ENCODE assay signal across 14 cellular contexts in the genomic region with DNA sequence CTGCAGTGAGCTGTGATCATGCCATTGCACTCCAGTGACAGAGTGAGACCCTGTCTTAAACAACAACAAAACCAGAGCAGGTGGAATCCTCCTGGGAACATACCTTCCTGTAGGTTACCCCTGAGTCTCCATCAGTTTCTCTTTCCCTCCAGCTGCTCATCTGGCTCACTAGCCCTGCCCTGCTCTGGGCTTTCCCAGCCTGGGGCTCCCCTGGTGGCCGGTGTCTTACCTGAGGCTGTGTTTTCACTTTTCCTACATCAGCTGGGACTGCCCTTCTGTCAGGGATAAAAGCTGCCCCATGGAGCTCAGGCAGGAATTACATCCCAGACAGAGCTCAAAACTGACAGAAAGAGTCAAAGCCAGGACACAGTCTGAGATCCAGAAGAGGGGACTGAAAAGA. TPM values are rescaled to one million over a fixed set of nuclear protein-coding genes. Genes with fewer than 3 reads are reported as not detected.
A peak's percentile ranks its signal among the peaks of the same experiment; 100 is the strongest.
DNase-seq lines count a peak whose midpoint lies in the region; ATAC-seq, FAIRE-seq and TF ChIP-seq lines count a peak whose summit lies in the region.
"Not testable (repeated sequence)": the region's sequence is repeated elsewhere in the genome, so short reads cannot be mapped to it uniquely, and the experiment has no call there.
"Had no signal": no experiment of that assay in that cellular context is flagged by ENCODE, and none has a peak within 500 bp of the region (broad histone marks: within the 10 kb centered on the region; RNA-seq: fewer than 3 reads in every experiment).

Gene IFNL2, plus strand, starts transcription at position 312 of the 400 bp plus-strand sequence. CDS start 173 bp downstream, outside the sequence.

- H3K9ac ChIP-seq in HCT116 (ENCODE audit: low read length); K562 (ENCODE audit: insufficient read depth in 1 of 2, low read depth in 2 of 2, low read length in 2 of 2): not testable (repeated sequence)

- TF ChIP-seq CTCF in Caco-2 (IDR thresholded peaks at IDR 0.05; ENCODE audit: insufficient read depth in 1 of 2, low read depth in 1 of 2, low read length in 1 of 2, severe bottlenecking in 1 of 2, unreplicated experiment in 1 of 2); HCT116 (IDR thresholded peaks at IDR 0.05 in 2 of 3, conservative IDR thresholded peaks at IDR 0.05 in 1 of 3; ENCODE audit: borderline replicate concordance in 1 of 3, insufficient read depth in 1 of 3, low read depth in 2 of 3, low read length in 2 of 3); K562 (IDR thresholded peaks at IDR 0.05 in 2 of 3, conservative IDR thresholded peaks at IDR 0.05 in 1 of 3; ENCODE audit: insufficient read depth in 2 of 3, low read depth in 1 of 3, low read length in 3 of 3); foreskin keratinocyte (conservative IDR thresholded peaks at IDR 0.05); mucosa of descending colon (IDR thresholded peaks at IDR 0.05): not testable (repeated sequence)

- H3K27me3 Mint-ChIP-seq in Caco-2 (ENCODE audit: insufficient read depth, unreplicated experiment) = not testable (repeated sequence)
- peaks cover 53% of the 10 kb centered on the region for H3K27me3 Mint-ChIP-seq in stimulated activated naive CD8-positive, alpha-beta T cell treated with anti-CD3 and anti-CD28 coated beads, Interleukin-15, amount 100 ng/mL, for 72 hours

- BruUV-seq in Caco-2 (replicated peaks; lab: Mats Ljungman, UMichigan); HCT116 (replicated peaks; lab: Mats Ljungman, UMichigan); K562 (replicated peaks; lab: Mats Ljungman, UMichigan): not testable (repeated sequence)

- not testable (repeated sequence) for TF ChIP-seq EP300 in K562 (IDR thresholded peaks at IDR 0.05; ENCODE audit: low read length)

- not testable (repeated sequence) for H2AFZ ChIP-seq in HCT116 (ENCODE audit: low read depth, low read length, poor library complexity, severe bottlenecking); K562 (ENCODE audit: low read depth, low read length)

- not testable (repeated sequence) for H3K4me2 ChIP-seq in HCT116 (ENCODE audit: low read length); K562 (ENCODE audit: insufficient read depth, low read length)

- not testable (repeated sequence) for H3K9me2 ChIP-seq in HCT116 (ENCODE audit: insufficient read depth)

- not testable (repeated sequence) for H3K4me3 ChIP-seq in Caco-2 (ENCODE audit: low read depth, low read length); HCT116 (replicated peaks in 1 of 2; ENCODE audit: low read depth in 1 of 2, low read length in 2 of 2); K562; mucosa of descending colon

- H3K27ac ChIP-seq in HCT116 (ENCODE audit: low read depth, low read length); K562 (ENCODE audit: extremely low read depth, low read depth, low read length); foreskin keratinocyte: not testable (repeated sequence)

- H4K20me1 ChIP-seq in HCT116 (ENCODE audit: insufficient read depth); K562 (replicated peaks; ENCODE audit: control insufficient read depth, insufficient read depth, low read length): not testable (repeated sequence)

- TF ChIP-seq POLR2A in HCT116 (IDR thresholded peaks at IDR 0.05; ENCODE audit: borderline replicate concordance, extremely low read depth, insufficient read depth, insufficient read length); K562 (conservative IDR thresholded peaks at IDR 0.05): not testable (repeated sequence)

- not testable (repeated sequence) for H3K9me3 Mint-ChIP-seq in Caco-2 (ENCODE audit: unreplicated experiment); stimulated activated naive CD8-positive, alpha-beta T cell treated with anti-CD3 and anti-CD28 coated beads, Interleukin-15, amount 100 ng/mL, for 72 hours

- intact Hi-C loops in Caco-2 (cut with micrococcal nuclease; ENCODE audit: unreplicated experiment); HCT116 (cut with micrococcal nuclease); K562 (cut with micrococcal nuclease); mucosa of descending colon (cut with DNase I, micrococcal nuclease): not testable (repeated sequence)

- not testable (repeated sequence) for H3K4me3 Mint-ChIP-seq in Caco-2 (ENCODE audit: unreplicated experiment); stimulated activated naive CD8-positive, alpha-beta T cell treated with anti-CD3 and anti-CD28 coated beads, Interleukin-15, amount 100 ng/mL, for 72 hours

- POLR2A ChIA-PET in Caco-2 (lab: Charles Lee); HCT116 (lab: Charles Lee): not testable (repeated sequence)
- POLR2A ChIA-PET in K562 (lab: Yijun Ruan, JAX) = interaction anchor here (0.6 kb wide), 1 partner anchor 49 kb away, joined by 4 read pairs; no protein-coding TSS in a partner anchor

- ATAC-seq in HCT116 (peak; percentile 97), SK-N-SH treated with all-trans-retinoic acid at 6 μM for 48 hours (peak; percentile 68), K562 (peak; percentile 89), foreskin keratinocyte (peak; percentile 68), mucosa of descending colon (peak; percentile 68)
- ATAC-seq in stimulated activated naive CD8-positive, alpha-beta T cell treated with anti-CD3 and anti-CD28 coated beads, Interleukin-15, amount 100 ng/mL, for 72 hours = peak; percentile 79

- H3K4me1 ChIP-seq in Caco-2; HCT116 (ENCODE audit: control insufficient read depth in 1 of 2, insufficient read depth in 2 of 2, low read length in 2 of 2); foreskin keratinocyte; mucosa of descending colon (ENCODE audit: low read depth): not testable (repeated sequence)
- peaks cover 0 to 22% of the 10 kb centered on the region in 2 experiments; a peak in 2 of 5 replicates for H3K4me1 ChIP-seq in K562 (replicated peaks in 1 of 2; ENCODE audit: control insufficient read depth in 2 of 2, insufficient read depth in 2 of 2, low read length in 2 of 2)

- in situ Hi-C loops in K562 (cut with MboI) = not testable (repeated sequence)

- no CpG with 5 or more reads among the region's 1 CpG for WGBS in K562 (ENCODE audit: insufficient coverage, low coverage, missing lambda C conversion rate)

- RAD21 ChIA-PET in HCT116 (lab: Charles Lee; ENCODE audit: low non-redundant PET in 1 of 2, low total read pairs in 2 of 2, uncharacterized antibody in 2 of 2, unreplicated experiment in 2 of 2) = not testable (repeated sequence)

- H3K79me2 ChIP-seq in HCT116 (ENCODE audit: insufficient read depth, low read length); K562 (ENCODE audit: control insufficient read depth, insufficient read depth, low read length): not testable (repeated sequence)

- not testable (repeated sequence) for H3K36me3 ChIP-seq in Caco-2 (ENCODE audit: control insufficient read depth, insufficient read depth, low read length); HCT116 (ENCODE audit: control insufficient read depth in 1 of 2, insufficient read depth in 2 of 2, low read length in 2 of 2); K562 (ENCODE audit: control insufficient read depth, insufficient read depth, low read length); mucosa of descending colon (ENCODE audit: low read depth)

- H3K27ac Mint-ChIP-seq in Caco-2 (ENCODE audit: unreplicated experiment) = peak within 1 kb of the TSS; percentile 5
- not testable (repeated sequence) for H3K27ac Mint-ChIP-seq in stimulated activated naive CD8-positive, alpha-beta T cell treated with anti-CD3 and anti-CD28 coated beads, Interleukin-15, amount 100 ng/mL, for 72 hours

- H3K9me1 ChIP-seq in K562 (ENCODE audit: control insufficient read depth, insufficient read depth, low read length) = not testable (repeated sequence)

- H3K4me1 Mint-ChIP-seq in Caco-2 (ENCODE audit: low read depth, unreplicated experiment) = peaks cover 17% of the 10 kb centered on the region
- peaks cover 23% of the 10 kb centered on the region for H3K4me1 Mint-ChIP-seq in stimulated activated naive CD8-positive, alpha-beta T cell treated with anti-CD3 and anti-CD28 coated beads, Interleukin-15, amount 100 ng/mL, for 72 hours

- not testable (repeated sequence) for DNase-seq in Caco-2; HCT116 (ENCODE audit: low read depth, low spot score); K562 (ENCODE audit: extremely low read depth in 1 of 4, low spot score in 3 of 4); foreskin keratinocyte; mucosa of descending colon; stimulated activated naive CD8-positive, alpha-beta T cell treated with anti-CD3 and anti-CD28 coated beads, Interleukin-15, amount 100 ng/mL, for 72 hours
- DNase-seq in activated CD8-positive, alpha-beta memory T cell treated with anti-CD3 and anti-CD28 coated beads, Interleukin-2, amount 50 U/mL, for 48 hours = peak; percentile 1

- H3K27me3 ChIP-seq in Caco-2 (replicated peaks; ENCODE audit: control insufficient read depth, insufficient read depth, low read length); HCT116 (ENCODE audit: insufficient read depth, low read length); K562 (ENCODE audit: control insufficient read depth in 2 of 2, insufficient read depth in 2 of 2, low read length in 2 of 2): not testable (repeated sequence)
- H3K27me3 ChIP-seq in foreskin keratinocyte = peaks cover 41% of the 10 kb centered on the region

- FAIRE-seq in K562 (lab: Jason Lieb, UNC) = peak; percentile 83

- not testable (repeated sequence) for H3K36me3 Mint-ChIP-seq in Caco-2 (ENCODE audit: insufficient read depth, unreplicated experiment)

- CTCF ChIA-PET in Caco-2 (lab: Charles Lee) = interaction anchor here (0.6 kb wide), 1 partner anchor 78 kb away, joined by 4 read pairs; no protein-coding TSS in a partner anchor
- CTCF ChIA-PET in HCT116 (lab: Charles Lee); K562 (lab: Yijun Ruan, JAX; ENCODE audit: low intra/inter-chr PET ratio): not testable (repeated sequence)

- not testable (repeated sequence) for TF ChIP-seq RAD21 in HCT116 (IDR thresholded peaks at IDR 0.05; ENCODE audit: low read depth); K562 (CRISPR knock-in tag; conservative IDR thresholded peaks at IDR 0.05 in 1 of 2, IDR thresholded peaks at IDR 0.05 in 1 of 2)

- not testable (repeated sequence) for H3K9me3 ChIP-seq in Caco-2; HCT116 (ENCODE audit: control insufficient read depth in 1 of 2, insufficient read depth in 1 of 2, low read depth in 1 of 2, low read length in 2 of 2); K562 (replicated peaks; ENCODE audit: control insufficient read depth, insufficient read depth, low read depth, low read length); mucosa of descending colon

RNA-seq across cellular contexts. Expression of gene IFNL2, which starts in this region (rescaled TPM):
- total RNA-seq in Caco-2 (2022) = not detected in 2 replicates
- not detected for total RNA-seq in HCT116 (2021; ENCODE audit: unreplicated experiment)
- not detected in 2 replicates for polyA plus RNA-seq in HCT116 (2012)
- not detected in 2 replicates for total RNA-seq in K562 (2011; cell fraction: chromatin; rRNA removed; ENCODE audit: low replicate concordance)
- total RNA-seq in K562 (2011; cell fraction: nucleolus; rRNA removed) = not detected in 2 replicates
- not detected in 2 replicates for total RNA-seq in K562 (2011; cell fraction: nucleoplasm; rRNA removed)
- total RNA-seq in K562 (2014; rRNA removed) = not detected in 2 replicates
- not detected in 2 replicates for total RNA-seq in K562 (2014; rRNA removed; fragmentation: Illumina TruSeq; extraction: Trizol)
- not detected in 2 replicates for total RNA-seq in K562 (2015; rRNA removed; fragmentation: Illumina TruSeq; extraction: Trizol)
- not detected in 2 replicates for total RNA-seq in K562 (2021)
- polyA plus RNA-seq in K562 (2011; rRNA removed) = not detected in 2 replicates
- not detected in 2 replicates for polyA plus RNA-seq in K562 (2011; cell fraction: cytosol; rRNA removed)
- not detected in 2 replicates for polyA plus RNA-seq in K562 (2011; cell fraction: nucleus; rRNA removed)
- not detected in 2 replicates for polyA plus RNA-seq in K562 (2012)
- polyA plus RNA-seq in K562 (2014; fragmentation: Illumina TruSeq; extraction: Trizol) = not detected in 2 replicates
- polyA plus RNA-seq in K562 (2014; fragmentation: Nextera tagmentation; extraction: Ambion mirVana) = not detected
- not detected in 2 replicates for polyA plus RNA-seq in K562 (2014; rRNA removed)
- polyA minus RNA-seq in K562 (2011; rRNA and poly(A)+ RNA removed) = not detected in 2 replicates
- not detected in 2 replicates for polyA minus RNA-seq in K562 (2011; cell fraction: cytosol; rRNA and poly(A)+ RNA removed)
- polyA minus RNA-seq in K562 (2011; cell fraction: nucleus; rRNA and poly(A)+ RNA removed) = not detected in 2 replicates
- total RNA-seq in foreskin keratinocyte = not detected in 2 replicates
- polyA plus RNA-seq in foreskin keratinocyte = not detected in 2 replicates
- total RNA-seq in mucosa of descending colon = not detected
- total RNA-seq: A172; CD4-positive, alpha-beta T cell; H4; HFFc6; OCI-LY7; RPMI7951 had no signal

Comparison
In these comparisons a context has a peak if more than half of its experiments do, and no peak if none do; other contexts are left out.
1. Peak in ATAC-seq in HCT116; RNA of the gene not detected or under 1 TPM.
2. Peak in ATAC-seq in K562; RNA of the gene not detected or under 1 TPM.
3. Peak in ATAC-seq in foreskin keratinocyte; RNA of the gene not detected or under 1 TPM.
4. Peak in ATAC-seq in mucosa of descending colon; RNA of the gene not detected or under 1 TPM.